ENCODE assay signal across 2 cellular contexts in the genomic region with DNA sequence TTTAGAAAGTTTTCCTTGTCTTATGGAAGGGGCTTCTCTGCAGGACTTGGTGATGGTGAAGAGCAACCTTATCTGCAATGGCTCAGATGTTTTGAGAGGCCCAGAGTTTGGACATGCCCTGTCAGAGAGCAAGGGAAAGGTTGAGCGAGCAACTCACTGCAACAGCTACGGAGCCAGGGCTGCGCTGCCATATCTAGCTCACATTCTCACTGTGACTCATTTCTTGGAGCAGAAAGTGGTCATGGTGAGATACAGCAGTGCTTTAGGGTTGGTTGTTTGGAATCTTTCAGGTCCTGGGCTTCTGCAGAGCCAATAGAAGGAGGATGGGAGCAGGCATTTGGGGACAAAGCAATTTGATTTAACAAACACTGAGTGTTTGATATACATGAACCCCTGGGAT.
TF ChIP-seq lines count a peak whose summit lies in the region.

No MANE protein-coding gene starts in this region.

TF ChIP-seq in GM23338, 12 proteins besides CTCF, POLR2A, EP300 and RAD21:
- TF ChIP-seq, protein P1, sequence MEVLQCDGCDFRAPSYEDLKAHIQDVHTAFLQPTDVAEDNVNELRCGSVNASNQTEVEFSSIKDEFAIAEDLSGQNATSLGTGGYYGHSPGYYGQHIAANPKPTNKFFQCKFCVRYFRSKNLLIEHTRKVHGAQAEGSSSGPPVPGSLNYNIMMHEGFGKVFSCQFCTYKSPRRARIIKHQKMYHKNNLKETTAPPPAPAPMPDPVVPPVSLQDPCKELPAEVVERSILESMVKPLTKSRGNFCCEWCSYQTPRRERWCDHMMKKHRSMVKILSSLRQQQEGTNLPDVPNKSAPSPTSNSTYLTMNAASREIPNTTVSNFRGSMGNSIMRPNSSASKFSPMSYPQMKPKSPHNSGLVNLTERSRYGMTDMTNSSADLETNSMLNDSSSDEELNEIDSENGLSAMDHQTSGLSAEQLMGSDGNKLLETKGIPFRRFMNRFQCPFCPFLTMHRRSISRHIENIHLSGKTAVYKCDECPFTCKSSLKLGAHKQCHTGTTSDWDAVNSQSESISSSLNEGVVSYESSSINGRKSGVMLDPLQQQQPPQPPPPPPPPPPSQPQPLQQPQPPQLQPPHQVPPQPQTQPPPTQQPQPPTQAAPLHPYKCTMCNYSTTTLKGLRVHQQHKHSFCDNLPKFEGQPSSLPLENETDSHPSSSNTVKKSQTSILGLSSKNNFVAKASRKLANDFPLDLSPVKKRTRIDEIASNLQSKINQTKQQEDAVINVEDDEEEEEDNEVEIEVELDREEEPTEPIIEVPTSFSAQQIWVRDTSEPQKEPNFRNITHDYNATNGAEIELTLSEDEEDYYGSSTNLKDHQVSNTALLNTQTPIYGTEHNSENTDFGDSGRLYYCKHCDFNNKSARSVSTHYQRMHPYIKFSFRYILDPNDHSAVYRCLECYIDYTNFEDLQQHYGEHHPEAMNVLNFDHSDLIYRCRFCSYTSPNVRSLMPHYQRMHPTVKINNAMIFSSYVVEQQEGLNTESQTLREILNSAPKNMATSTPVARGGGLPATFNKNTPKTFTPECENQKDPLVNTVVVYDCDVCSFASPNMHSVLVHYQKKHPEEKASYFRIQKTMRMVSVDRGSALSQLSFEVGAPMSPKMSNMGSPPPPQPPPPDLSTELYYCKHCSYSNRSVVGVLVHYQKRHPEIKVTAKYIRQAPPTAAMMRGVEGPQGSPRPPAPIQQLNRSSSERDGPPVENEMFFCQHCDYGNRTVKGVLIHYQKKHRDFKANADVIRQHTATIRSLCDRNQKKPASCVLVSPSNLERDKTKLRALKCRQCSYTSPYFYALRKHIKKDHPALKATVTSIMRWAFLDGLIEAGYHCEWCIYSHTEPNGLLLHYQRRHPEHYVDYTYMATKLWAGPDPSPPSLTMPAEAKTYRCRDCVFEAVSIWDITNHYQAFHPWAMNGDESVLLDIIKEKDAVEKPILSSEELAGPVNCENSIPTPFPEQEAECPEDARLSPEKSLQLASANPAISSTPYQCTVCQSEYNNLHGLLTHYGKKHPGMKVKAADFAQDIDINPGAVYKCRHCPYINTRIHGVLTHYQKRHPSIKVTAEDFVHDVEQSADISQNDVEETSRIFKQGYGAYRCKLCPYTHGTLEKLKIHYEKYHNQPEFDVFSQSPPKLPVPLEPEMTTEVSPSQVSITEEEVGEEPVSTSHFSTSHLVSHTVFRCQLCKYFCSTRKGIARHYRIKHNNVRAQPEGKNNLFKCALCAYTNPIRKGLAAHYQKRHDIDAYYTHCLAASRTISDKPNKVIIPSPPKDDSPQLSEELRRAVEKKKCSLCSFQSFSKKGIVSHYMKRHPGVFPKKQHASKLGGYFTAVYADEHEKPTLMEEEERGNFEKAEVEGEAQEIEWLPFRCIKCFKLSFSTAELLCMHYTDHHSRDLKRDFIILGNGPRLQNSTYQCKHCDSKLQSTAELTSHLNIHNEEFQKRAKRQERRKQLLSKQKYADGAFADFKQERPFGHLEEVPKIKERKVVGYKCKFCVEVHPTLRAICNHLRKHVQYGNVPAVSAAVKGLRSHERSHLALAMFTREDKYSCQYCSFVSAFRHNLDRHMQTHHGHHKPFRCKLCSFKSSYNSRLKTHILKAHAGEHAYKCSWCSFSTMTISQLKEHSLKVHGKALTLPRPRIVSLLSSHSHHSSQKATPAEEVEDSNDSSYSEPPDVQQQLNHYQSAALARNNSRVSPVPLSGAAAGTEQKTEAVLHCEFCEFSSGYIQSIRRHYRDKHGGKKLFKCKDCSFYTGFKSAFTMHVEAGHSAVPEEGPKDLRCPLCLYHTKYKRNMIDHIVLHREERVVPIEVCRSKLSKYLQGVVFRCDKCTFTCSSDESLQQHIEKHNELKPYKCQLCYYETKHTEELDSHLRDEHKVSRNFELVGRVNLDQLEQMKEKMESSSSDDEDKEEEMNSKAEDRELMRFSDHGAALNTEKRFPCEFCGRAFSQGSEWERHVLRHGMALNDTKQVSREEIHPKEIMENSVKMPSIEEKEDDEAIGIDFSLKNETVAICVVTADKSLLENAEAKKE (CRISPR knock-in tag; IDR thresholded peaks at IDR 0.05): 0 out of 2 replicates have a peak, but pooled peaks have one; percentile 22
- no peak for TF ChIP-seq NANOG (IDR thresholded peaks at IDR 0.05; ENCODE audit: borderline replicate concordance)

TF ChIP-seq in H1, 55 proteins besides CTCF, POLR2A, EP300 and RAD21:
- TF ChIP-seq KDM1A (IDR thresholded peaks at IDR 0.05; ENCODE audit: borderline replicate concordance, low read length): no peak
- no peak for TF ChIP-seq SP4 (IDR thresholded peaks at IDR 0.05; ENCODE audit: low read length)
- no peak for TF ChIP-seq NRF1 (IDR thresholded peaks at IDR 0.05; ENCODE audit: low read depth, low read length)
- no peak for TF ChIP-seq CHD2 (IDR thresholded peaks at IDR 0.05; ENCODE audit: low read length)
- no peak for TF ChIP-seq HDAC6 (IDR thresholded peaks at IDR 0.05; ENCODE audit: low read depth, low read length)
- TF ChIP-seq ASH2L (IDR thresholded peaks at IDR 0.05; ENCODE audit: low read length): no peak
- no peak for TF ChIP-seq CTBP2 (IDR thresholded peaks at IDR 0.05; ENCODE audit: borderline replicate concordance, insufficient read depth, insufficient read length, low read length)
- no peak for TF ChIP-seq CREB1 (IDR thresholded peaks at IDR 0.05)
- TF ChIP-seq, protein P2, sequence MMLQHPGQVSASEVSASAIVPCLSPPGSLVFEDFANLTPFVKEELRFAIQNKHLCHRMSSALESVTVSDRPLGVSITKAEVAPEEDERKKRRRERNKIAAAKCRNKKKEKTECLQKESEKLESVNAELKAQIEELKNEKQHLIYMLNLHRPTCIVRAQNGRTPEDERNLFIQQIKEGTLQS (IDR thresholded peaks at IDR 0.05; ENCODE audit: insufficient read depth, low read depth, low read length): no peak
- no peak for TF ChIP-seq RBBP5 (IDR thresholded peaks at IDR 0.05; ENCODE audit: borderline replicate concordance, low read depth, low read length)
- no peak for TF ChIP-seq RFX5 (IDR thresholded peaks at IDR 0.05; ENCODE audit: borderline replicate concordance, low read depth, low read length)
- TF ChIP-seq, protein P3, sequence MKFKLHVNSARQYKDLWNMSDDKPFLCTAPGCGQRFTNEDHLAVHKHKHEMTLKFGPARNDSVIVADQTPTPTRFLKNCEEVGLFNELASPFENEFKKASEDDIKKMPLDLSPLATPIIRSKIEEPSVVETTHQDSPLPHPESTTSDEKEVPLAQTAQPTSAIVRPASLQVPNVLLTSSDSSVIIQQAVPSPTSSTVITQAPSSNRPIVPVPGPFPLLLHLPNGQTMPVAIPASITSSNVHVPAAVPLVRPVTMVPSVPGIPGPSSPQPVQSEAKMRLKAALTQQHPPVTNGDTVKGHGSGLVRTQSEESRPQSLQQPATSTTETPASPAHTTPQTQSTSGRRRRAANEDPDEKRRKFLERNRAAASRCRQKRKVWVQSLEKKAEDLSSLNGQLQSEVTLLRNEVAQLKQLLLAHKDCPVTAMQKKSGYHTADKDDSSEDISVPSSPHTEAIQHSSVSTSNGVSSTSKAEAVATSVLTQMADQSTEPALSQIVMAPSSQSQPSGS (IDR thresholded peaks at IDR 0.05; ENCODE audit: low read length): no peak
- TF ChIP-seq TAF1 (IDR thresholded peaks at IDR 0.05; ENCODE audit: low read depth, low read length): no peak
- no peak for TF ChIP-seq BRCA1 (IDR thresholded peaks at IDR 0.05; ENCODE audit: low read depth, low read length)
- TF ChIP-seq, protein P4, sequence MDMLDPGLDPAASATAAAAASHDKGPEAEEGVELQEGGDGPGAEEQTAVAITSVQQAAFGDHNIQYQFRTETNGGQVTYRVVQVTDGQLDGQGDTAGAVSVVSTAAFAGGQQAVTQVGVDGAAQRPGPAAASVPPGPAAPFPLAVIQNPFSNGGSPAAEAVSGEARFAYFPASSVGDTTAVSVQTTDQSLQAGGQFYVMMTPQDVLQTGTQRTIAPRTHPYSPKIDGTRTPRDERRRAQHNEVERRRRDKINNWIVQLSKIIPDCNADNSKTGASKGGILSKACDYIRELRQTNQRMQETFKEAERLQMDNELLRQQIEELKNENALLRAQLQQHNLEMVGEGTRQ (IDR thresholded peaks at IDR 0.05; ENCODE audit: low read length): no peak
- TF ChIP-seq EGR1 (IDR thresholded peaks at IDR 0.05; ENCODE audit: borderline replicate concordance, low read depth, low read length): no peak
TF ChIP-seq in H1: peak in this region for 0.
